In genomic region chr4:55949480-55949802, GRCh38 we compare ENCODE assay signal across 8 cellular contexts. TPM values are rescaled to one million over a fixed set of nuclear protein-coding genes. Genes with fewer than 3 reads are reported as not detected.
A peak's percentile ranks its signal among the peaks of the same experiment; 100 is the strongest.
DNase-seq lines count a peak whose midpoint lies in the region; ATAC-seq, FAIRE-seq and TF ChIP-seq lines count a peak whose summit lies in the region.

No MANE protein-coding gene starts in this region.

- peak overlapping the region; percentile 87 to 93 for H3K27ac ChIP-seq in right atrium auricular region
- peak overlapping the region; percentile 95 for H3K27ac ChIP-seq in GM12878 (ENCODE audit: control insufficient read depth, insufficient read depth)
- H3K27ac ChIP-seq in mesendoderm (ENCODE audit: low read depth, low read length) = peak overlapping the region; percentile 96

- ATAC-seq in left ventricle myocardium superior = no peak
- no peak for ATAC-seq in GM12878
- ATAC-seq in HG02970 (IDR thresholded peaks at IDR 0.05; ENCODE audit: low FRiP score, unreplicated experiment) = no peak
- no peak for ATAC-seq in HG03565 (IDR thresholded peaks at IDR 0.05; ENCODE audit: unreplicated experiment)

- H3K56ac ChIP-seq in mesendoderm (ENCODE audit: low read length) = peak overlapping the region; percentile 99

- POLR2A ChIA-PET in GM12878 (lab: Charles Lee) = interaction anchor here (0.7 to 1.3 kb wide), 7 partner anchors 8 to 554 kb away, joined by 3 to 4 read pairs (median 3); partner anchors contain the start of gene TMEM165
- POLR2A ChIA-PET in HEK293T (lab: Yijun Ruan, JAX) = interaction anchor here (0.9 to 2.0 kb wide), 5 partner anchors 8 to 437 kb away, joined by 3 to 11 read pairs (median 3); no protein-coding TSS in a partner anchor

- peak overlapping the region; percentile 19 for H3K18ac ChIP-seq in mesendoderm (ENCODE audit: low read length)

- H3K4me2 ChIP-seq in GM12878 (ENCODE audit: control insufficient read depth, insufficient read depth) (peak overlapping the region; percentile 93), mesendoderm (ENCODE audit: low read length) (peak overlapping the region; percentile 80)

- TSS peak; percentile 74 for BruUV-seq in GM12878 (replicated peaks; lab: Mats Ljungman, UMichigan)

- 0% methylated on average over 3 of the region's 3 CpGs for WGBS in GM12878 (ENCODE audit: insufficient coverage, insufficient replicate concordance, low lambda C conversion rate, missing lambda C conversion rate)
- WGBS in mesendoderm (ENCODE audit: extremely low coverage, insufficient coverage, low lambda C conversion rate) = no CpG with 5 or more reads among the region's 3 CpGs

- no peaks in the 10 kb centered on the region for H4K20me1 ChIP-seq in GM12878 (ENCODE audit: control insufficient read depth, insufficient read depth)

- no peak overlapping the region for H3K4ac ChIP-seq in mesendoderm (ENCODE audit: low read depth, low read length)

- no peak overlapping the region for H2BK15ac ChIP-seq in mesendoderm (replicated peaks; ENCODE audit: low read depth)

- no peaks in the 10 kb centered on the region for H3K36me3 ChIP-seq in right atrium auricular region
- 0 out of 4 replicates have a peak, but pooled peaks cover 0 to 5% of the 10 kb centered on the region in 2 experiments for H3K36me3 ChIP-seq in GM12878 (ENCODE audit: control insufficient read depth in 2 of 2, insufficient read depth in 2 of 2, low read length in 1 of 2)
- H3K36me3 ChIP-seq in mesendoderm (ENCODE audit: control insufficient read depth, insufficient read depth, low read length) = no peaks in the 10 kb centered on the region

- FAIRE-seq in GM12878 (lab: Jason Lieb, UNC) = no peak

- peak overlapping the region; percentile 29 for H2BK5ac ChIP-seq in mesendoderm (ENCODE audit: low read length)

- TF ChIP-seq EP300 in GM12878 (IDR thresholded peaks at IDR 0.05; ENCODE audit: borderline replicate concordance in 1 of 2, control insufficient read depth in 1 of 2, low read depth in 2 of 2, low read length in 2 of 2) = no peak

- no peak overlapping the region for H2BK120ac ChIP-seq in mesendoderm (ENCODE audit: low read depth, low read length)

- no peak overlapping the region for H4K8ac ChIP-seq in mesendoderm (ENCODE audit: low read depth, low read length)

- H3K9ac ChIP-seq in GM12878 (ENCODE audit: control insufficient read depth, insufficient read depth, low read length) = peak overlapping the region; percentile 82
- H3K9ac ChIP-seq in mesendoderm (ENCODE audit: low read length) = peak overlapping the region; percentile 80

- RAD21 ChIA-PET in GM12878 (lab: Charles Lee; ENCODE audit: unreplicated experiment) = interaction anchor here (0.6 to 4.6 kb wide), 18 partner anchors 9 to 1028 kb away, joined by 3 to 72 read pairs (median 6); partner anchors contain the start of genes AASDH, EXOC1, NOA1 and PAICS

- no peak for TF ChIP-seq RAD21 in GM12878 (IDR thresholded peaks at IDR 0.05; ENCODE audit: insufficient read depth, low read depth, low read length)

- peaks cover 4% of the 10 kb centered on the region for H3K79me1 ChIP-seq in mesendoderm (ENCODE audit: low read length)

- no peaks in the 10 kb centered on the region for H3K9me3 ChIP-seq in right atrium auricular region
- H3K9me3 ChIP-seq in GM12878 (replicated peaks; ENCODE audit: control insufficient read depth, insufficient read depth, low read length) = no peaks in the 10 kb centered on the region

- TF ChIP-seq CTCF in right atrium auricular region (IDR thresholded peaks at IDR 0.05) (no peak), GM12878 (IDR thresholded peaks at IDR 0.05 in 2 of 3, conservative IDR thresholded peaks at IDR 0.05 in 1 of 3; ENCODE audit: control insufficient read depth in 2 of 3, extremely low read depth in 1 of 3, insufficient read depth in 1 of 3, low read depth in 3 of 3, low read length in 3 of 3) (no peak)

- in situ Hi-C loops in GM12878 (cut with MboI) = loop anchor here (5.0 to 10.0 kb wide), 2 partner anchors 98 to 345 kb away; a partner anchor contains a TSS

- H3K27me3 ChIP-seq in right atrium auricular region (no peaks in the 10 kb centered on the region), GM12878 (replicated peaks in 1 of 2; ENCODE audit: control insufficient read depth in 2 of 2, insufficient read depth in 2 of 2, low read length in 1 of 2) (no peaks in the 10 kb centered on the region), mesendoderm (ENCODE audit: insufficient read depth, low read length, poor library complexity) (no peaks in the 10 kb centered on the region)

- DNase-seq in right atrium auricular region (ENCODE audit: low spot score) (no peak), left ventricle myocardium superior (no peak), GM12878 (ENCODE audit: low read depth, low spot score) (no peak), mesendoderm (no peak), HEK293T (ENCODE audit: extremely low spot score) (no peak), 8988T (no peak)

- H3K79me2 ChIP-seq in GM12878 (ENCODE audit: control insufficient read depth, insufficient read depth, low read length) (peaks cover 30% of the 10 kb centered on the region), mesendoderm (ENCODE audit: control insufficient read depth, insufficient read depth, low read length) (peaks cover 9% of the 10 kb centered on the region)

- H3K4me1 ChIP-seq in right atrium auricular region = peaks cover 0 to 24% of the 10 kb centered on the region in 2 donors
- H3K4me1 ChIP-seq in GM12878 (ENCODE audit: control insufficient read depth, insufficient read depth, low read length) = no peaks in the 10 kb centered on the region
- H3K4me1 ChIP-seq in mesendoderm (ENCODE audit: control insufficient read depth, low read depth, low read length) = peaks cover 5% of the 10 kb centered on the region

- CTCF ChIA-PET in GM12878 (lab: Yijun Ruan, JAX) (interaction anchor here (0.7 to 3.6 kb wide), 24 partner anchors 8 to 887 kb away, joined by 3 to 49 read pairs (median 6); partner anchors contain the start of genes AASDH, PAICS, PPAT and SRD5A3), HEK293T (lab: Yijun Ruan, JAX) (interaction anchor here (0.7 to 2.8 kb wide), 11 partner anchors 8 to 595 kb away, joined by 3 to 25 read pairs (median 4); no protein-coding TSS in a partner anchor)

- no peak overlapping the region for H4K5ac ChIP-seq in mesendoderm (ENCODE audit: low read length)

- no peak overlapping the region for H3K23ac ChIP-seq in mesendoderm (ENCODE audit: low read length)

- H2AK5ac ChIP-seq in mesendoderm (ENCODE audit: low read length) = no peak overlapping the region

- intact Hi-C loops in left ventricle myocardium superior (cut with micrococcal nuclease) (no loop called here), GM12878 (cut with micrococcal nuclease; ENCODE audit: unreplicated experiment) (loop anchor here (5.0 kb wide), 3 partner anchors 43 to 1028 kb away; partner anchors contain the start of genes AASDH, NOA1 and POLR2B)

- peak overlapping the region; percentile 91 for H2AFZ ChIP-seq in GM12878 (ENCODE audit: control insufficient read depth, low read depth, low read length)

- SMC1A ChIA-PET in GM12878 (lab: Charles Lee; ENCODE audit: uncharacterized antibody, unreplicated experiment) = interaction anchor here (0.7 to 3.1 kb wide), 13 partner anchors 9 to 438 kb away, joined by 3 to 21 read pairs (median 4); partner anchors contain the start of genes AASDH and EXOC1

- H3K4me3 ChIP-seq in right atrium auricular region = peak overlapping the region; percentile 78 to 91
- peak overlapping the region; percentile 76 for H3K4me3 ChIP-seq in GM12878
- peak overlapping the region; percentile 80 for H3K4me3 ChIP-seq in mesendoderm (ENCODE audit: low read length)

- TF ChIP-seq POLR2A in GM12878 (IDR thresholded peaks at IDR 0.05; ENCODE audit: low read depth, low read length) = no peak

TF ChIP-seq in GM12878, 131 proteins besides CTCF, POLR2A, EP300 and RAD21:
- TF ChIP-seq CEBPB (IDR thresholded peaks at IDR 0.05; ENCODE audit: borderline replicate concordance in 1 of 2, low read depth in 2 of 2, low read length in 2 of 2) = no peak
- TF ChIP-seq NFXL1 (IDR thresholded peaks at IDR 0.05; ENCODE audit: borderline replicate concordance) = no peak
- no peak for TF ChIP-seq ASH2L (IDR thresholded peaks at IDR 0.05; ENCODE audit: borderline replicate concordance, low read depth)
- no peak for TF ChIP-seq NR2C1 (IDR thresholded peaks at IDR 0.05)
- no peak for TF ChIP-seq POLR2AphosphoS2 (IDR thresholded peaks at IDR 0.05; ENCODE audit: low read depth, low read length)
- TF ChIP-seq SREBF2 (IDR thresholded peaks at IDR 0.05; ENCODE audit: low read length) = no peak

TF ChIP-seq in HEK293T, 16 proteins besides CTCF, POLR2A, EP300 and RAD21 (continues in another document):
- TF ChIP-seq TARDBP (IDR thresholded peaks at IDR 0.05) = no peak
- TF ChIP-seq CTBP1 (IDR thresholded peaks at IDR 0.05; ENCODE audit: borderline replicate concordance) = no peak
- no peak for TF ChIP-seq L3MBTL2 (conservative IDR thresholded peaks at IDR 0.05)
- TF ChIP-seq ELF4 (IDR thresholded peaks at IDR 0.05) = no peak
- TF ChIP-seq ZNF384 (IDR thresholded peaks at IDR 0.05) = no peak
- no peak for TF ChIP-seq FOXK2 (IDR thresholded peaks at IDR 0.05)
- no peak for TF ChIP-seq FOXA1 (IDR thresholded peaks at IDR 0.05)
- TF ChIP-seq FOXM1 (IDR thresholded peaks at IDR 0.05; ENCODE audit: borderline replicate concordance) = no peak
- TF ChIP-seq SUZ12 (IDR thresholded peaks at IDR 0.05) = no peak
- TF ChIP-seq HDGF (IDR thresholded peaks at IDR 0.05; ENCODE audit: borderline replicate concordance) = no peak

RNA-seq across cellular contexts. Expression of gene CEP135, which starts 0.7 kb away (rescaled TPM):
- total RNA-seq in right atrium auricular region = 1 to 10 TPM; 1.6 to 1.8 TPM
- 2.5 TPM for total RNA-seq in left ventricle myocardium superior
- 65.3 and 67.2 TPM in 2 replicates for total RNA-seq in GM12878 (2013; cell fraction: nucleolus; rRNA removed)
- total RNA-seq in GM12878 (2014; rRNA removed) = 12.2 and 13.5 TPM in 2 replicates
- 13.6 and 13.9 TPM in 2 replicates for total RNA-seq in GM12878 (2014; rRNA removed; fragmentation: Illumina TruSeq; extraction: Trizol)
- 7.4 and 10.4 TPM in 2 replicates for total RNA-seq in GM12878 (2021)
- polyA plus RNA-seq in GM12878 (2011; ENCODE audit: low read depth) = 2.7 TPM
- 12.3 and 22.3 TPM in 2 replicates for polyA plus RNA-seq in GM12878 (2011; rRNA removed)
- polyA plus RNA-seq in GM12878 (2011; cell fraction: cytosol; rRNA removed) = 3.6 and 3.9 TPM in 2 replicates
- 8.6 and 17.2 TPM in 2 replicates for polyA plus RNA-seq in GM12878 (2011; cell fraction: nucleus; rRNA removed)
- polyA plus RNA-seq in GM12878 (2012) = 4.2 and 4.9 TPM in 2 replicates
- polyA plus RNA-seq in GM12878 (2014; fragmentation: Illumina TruSeq; extraction: Trizol) = 12.8 and 14.8 TPM in 2 replicates
- polyA plus RNA-seq in GM12878 (2014; fragmentation: Nextera tagmentation; extraction: Ambion mirVana) = 1 to 10 TPM; 2.9 to 4.5 TPM
- polyA plus RNA-seq in GM12878 (2014; rRNA removed) = 7.9 and 9.9 TPM in 2 replicates
- 1 to 10 TPM; 8.5 to 9.9 TPM for polyA plus RNA-seq in GM12878 (2016; fragmentation: Nextera tagmentation; extraction: Ambion mirVana)
- polyA minus RNA-seq in GM12878 (2011; rRNA and poly(A)+ RNA removed) = 11.3 and 11.6 TPM in 2 replicates
- 4.5 and 5.5 TPM in 2 replicates for polyA minus RNA-seq in GM12878 (2011; cell fraction: cytosol; rRNA and poly(A)+ RNA removed)
- polyA minus RNA-seq in GM12878 (2011; cell fraction: nucleus; rRNA and poly(A)+ RNA removed) = 16.4 and 41.9 TPM in 2 replicates
- polyA plus RNA-seq in mesendoderm (2013, experiment 1 of 2) = 13.3 TPM
- 13.3 TPM for polyA plus RNA-seq in mesendoderm (2013, experiment 2 of 2)
